ENCODE assay signal across 9 cellular contexts in the genomic region with DNA sequence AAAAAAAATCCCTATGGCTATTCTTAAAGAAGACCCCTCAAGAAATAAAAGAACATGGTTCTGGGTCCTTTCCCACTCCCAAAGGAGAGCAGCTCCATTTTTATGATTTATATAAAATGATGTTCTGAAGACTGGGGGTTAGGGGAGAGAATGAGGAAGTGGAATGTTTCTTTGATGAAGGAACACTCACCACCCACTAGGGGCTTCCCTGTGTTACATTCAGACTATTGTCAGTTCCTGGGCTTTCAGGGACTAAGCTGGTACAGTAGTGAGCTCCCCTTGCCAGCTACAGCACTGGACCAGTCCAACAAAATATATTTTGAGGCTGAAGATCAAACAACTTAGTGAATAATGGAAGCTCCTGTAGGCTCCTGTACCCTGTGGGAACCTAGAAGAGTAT.
DNase-seq lines count a peak whose midpoint lies in the region; ATAC-seq and TF ChIP-seq lines count a peak whose summit lies in the region.
"Had no signal": no experiment of that assay in that cellular context is flagged by ENCODE, and none has a peak within 500 bp of the region (broad histone marks: within the 10 kb centered on the region; RNA-seq: fewer than 3 reads in every experiment).

No MANE protein-coding gene starts in this region.

- no peak for DNase-seq in nephron progenitor cell
- DNase-seq in posterior cingulate gyrus: no peak
- no peak for DNase-seq in NCI-H1436 treated with DMSO at 0.1 percent for 48 hours (lab: John Stamatoyannopoulos, UW)
- DNase-seq in coronary artery (ENCODE audit: low spot score): no peak
- DNase-seq: activated gamma-delta T cell had no signal

- H3K4me3 Mint-ChIP-seq in nephron progenitor cell: peak overlapping the region; percentile 34

- H3K79me2 ChIP-seq in OCI-LY3 (ENCODE audit: low read length): no peaks in the 10 kb centered on the region

- no peaks in the 10 kb centered on the region for H3K27me3 Mint-ChIP-seq in nephron progenitor cell (ENCODE audit: low read depth, poor library complexity)

- no peak overlapping the region for H3K27ac ChIP-seq in OCI-LY3 (ENCODE audit: low read length)
- H3K27ac ChIP-seq in coronary artery: no peak overlapping the region

- H3K4me2 ChIP-seq in OCI-LY3 (ENCODE audit: low read length): no peak overlapping the region

- H3K36me3 Mint-ChIP-seq in nephron progenitor cell (ENCODE audit: low read depth): no peaks in the 10 kb centered on the region

- no peak overlapping the region for H3K9ac ChIP-seq in OCI-LY3 (ENCODE audit: low read length)

- intact Hi-C loops in posterior cingulate gyrus (cut with DNase I): no loop called here

- no peaks in the 10 kb centered on the region for H3K36me3 ChIP-seq in OCI-LY3 (replicated peaks; ENCODE audit: low read depth, low read length)

- no peaks in the 10 kb centered on the region for H4K20me1 ChIP-seq in OCI-LY3 (ENCODE audit: insufficient read depth, low read length)

- ATAC-seq in GM18858 (IDR thresholded peaks at IDR 0.05; ENCODE audit: unreplicated experiment): peak; percentile 63
- ATAC-seq in HG02852 (IDR thresholded peaks at IDR 0.05; ENCODE audit: unreplicated experiment): peak; percentile 66
- no peak for ATAC-seq in GM19467 (IDR thresholded peaks at IDR 0.05; ENCODE audit: unreplicated experiment)

- H2AFZ ChIP-seq in OCI-LY3 (ENCODE audit: low read depth, low read length): peak overlapping the region; percentile 61; the same call in 1 of the 2 replicates

- TF ChIP-seq CTCF in OCI-LY3 (IDR thresholded peaks at IDR 0.05; ENCODE audit: low read depth, low read length) (no peak), nephron progenitor cell (IDR thresholded peaks at IDR 0.05) (no peak), coronary artery (IDR thresholded peaks at IDR 0.05) (no peak)

- peaks cover 69% of the 10 kb centered on the region for H3K4me1 Mint-ChIP-seq in nephron progenitor cell

- peak overlapping the region; percentile 97 for H3K27ac Mint-ChIP-seq in nephron progenitor cell

- H3K9me3 ChIP-seq in OCI-LY3 (ENCODE audit: insufficient read depth, low read length): no peaks in the 10 kb centered on the region

- peaks cover 8% of the 10 kb centered on the region for H3K9me3 Mint-ChIP-seq in nephron progenitor cell

- no peaks in the 10 kb centered on the region for H3K27me3 ChIP-seq in OCI-LY3 (ENCODE audit: low read depth, low read length)

- H3K4me3 ChIP-seq in OCI-LY3 (ENCODE audit: low read length): no peak overlapping the region
- H3K4me3 ChIP-seq in coronary artery: no peak overlapping the region

- peaks cover 42% of the 10 kb centered on the region for H3K4me1 ChIP-seq in OCI-LY3 (ENCODE audit: low read length)
